In genomic region chr7:101127460-101128039, GRCh38 we compare ENCODE assay signal across 9 cellular contexts. TPM values are rescaled to one million over a fixed set of nuclear protein-coding genes. Genes with fewer than 3 reads are reported as not detected.
DNase-seq lines count a peak whose midpoint lies in the region; ATAC-seq and TF ChIP-seq lines count a peak whose summit lies in the region.
"Had no signal": no experiment of that assay in that cellular context is flagged by ENCODE, and none has a peak within 500 bp of the region (broad histone marks: within the 10 kb centered on the region; RNA-seq: fewer than 3 reads in every experiment).

No MANE protein-coding gene starts in this region.

- H3K27ac Mint-ChIP-seq in IgD-negative memory B cell = peak overlapping the region; percentile 2 to 57 (median 14)
- H3K27ac Mint-ChIP-seq in naive thymus-derived CD4-positive, alpha-beta T cell = peak overlapping the region in 1 of 9 donors; percentile 26

- CTCF ChIA-PET in AG04449 (lab: Yijun Ruan, JAX) = interaction anchor here (1.1 to 4.3 kb wide), 6 partner anchors 11 to 50 kb away, joined by 3 to 14 read pairs (median 6); no protein-coding TSS in a partner anchor
- CTCF ChIA-PET in naive thymus-derived CD4-positive, alpha-beta T cell (lab: Charles Lee) = interaction anchor here (0.8 kb wide), 1 partner anchor 276 kb away, joined by 3 read pairs; no protein-coding TSS in a partner anchor

- DNase-seq in AG04449 (ENCODE audit: low read depth, low spot score) = no peak
- DNase-seq in dorsolateral prefrontal cortex = no peak
- no peak for DNase-seq in naive thymus-derived CD4-positive, alpha-beta T cell
- DNase-seq in KG1 (lab: John Stamatoyannopoulos, UW) = no peak
- no peak for DNase-seq in GM03348 (ENCODE audit: low spot score)
- no peak for DNase-seq in NCI-H2029 treated with DMSO at 0.1 percent for 48 hours (lab: John Stamatoyannopoulos, UW)

- peaks cover 32% of the 10 kb centered on the region for H3K27me3 Mint-ChIP-seq in IgD-negative memory B cell
- peaks cover 50 to 58% (median 54%) of the 10 kb centered on the region in 5 donors for H3K27me3 Mint-ChIP-seq in naive thymus-derived CD4-positive, alpha-beta T cell

- no peak for ATAC-seq in naive thymus-derived CD4-positive, alpha-beta T cell
- ATAC-seq in GM19023 (IDR thresholded peaks at IDR 0.05; ENCODE audit: unreplicated experiment) = no peak

- no peaks in the 10 kb centered on the region for H3K36me3 ChIP-seq in naive thymus-derived CD4-positive, alpha-beta T cell (ENCODE audit: control insufficient read depth in 2 of 3, insufficient read depth in 3 of 3, low read length in 3 of 3)

- intact Hi-C loops in dorsolateral prefrontal cortex (cut with DNase I) = no loop called here
- intact Hi-C loops in naive thymus-derived CD4-positive, alpha-beta T cell (cut with micrococcal nuclease) = no loop called here

- no peaks in the 10 kb centered on the region for H3K9me3 Mint-ChIP-seq in IgD-negative memory B cell
- peaks cover 0 to under 1% (median 0%) of the 10 kb centered on the region in 11 donors for H3K9me3 Mint-ChIP-seq in naive thymus-derived CD4-positive, alpha-beta T cell

- peak overlapping the region in 2 of 4 donors; percentile 52 to 69 for H3K4me3 Mint-ChIP-seq in IgD-negative memory B cell
- H3K4me3 Mint-ChIP-seq in naive thymus-derived CD4-positive, alpha-beta T cell = peak overlapping the region in 8 of 10 donors; percentile 26 to 85 (median 60)

- H3K36me3 Mint-ChIP-seq in IgD-negative memory B cell = no peaks in the 10 kb centered on the region
- peaks cover 0 to 3% (median 0%) of the 10 kb centered on the region in 5 donors for H3K36me3 Mint-ChIP-seq in naive thymus-derived CD4-positive, alpha-beta T cell

- TF ChIP-seq CTCF in AG04449 (IDR thresholded peaks at IDR 0.05; ENCODE audit: insufficient read depth, low read length, missing control alignments) = no peak
- TF ChIP-seq CTCF in dorsolateral prefrontal cortex (IDR thresholded peaks at IDR 0.05 in 54 of 56, conservative IDR thresholded peaks at IDR 0.05 in 2 of 56; ENCODE audit: low read depth in 1 of 56, partially characterized antibody in 56 of 56) = no peak

- POLR2A ChIA-PET in AG04449 (lab: Yijun Ruan, JAX) = interaction anchor here (0.8 to 7.6 kb wide), 14 partner anchors 9 to 253 kb away, joined by 3 to 143 read pairs (median 9); partner anchors contain the start of genes PLOD3, SRRT, TRIM56 and ZNHIT1
- POLR2A ChIA-PET in naive thymus-derived CD4-positive, alpha-beta T cell (lab: Charles Lee) = no interaction called here

- no peaks in the 10 kb centered on the region for H3K9me3 ChIP-seq in naive thymus-derived CD4-positive, alpha-beta T cell (ENCODE audit: control insufficient read depth in 2 of 3, low read length in 3 of 3)

- H3K27me3 ChIP-seq in dorsolateral prefrontal cortex = peaks cover 0 to 20% (median 0%) of the 10 kb centered on the region in 45 donors
- H3K27me3 ChIP-seq in naive thymus-derived CD4-positive, alpha-beta T cell (ENCODE audit: control insufficient read depth in 2 of 2, insufficient read depth in 2 of 2, low read length in 2 of 2) = no peaks in the 10 kb centered on the region

- H3K27ac ChIP-seq in dorsolateral prefrontal cortex = peak overlapping the region in 4 of 59 donors; percentile 14 to 78 (median 38)
- no peak overlapping the region for H3K27ac ChIP-seq in naive thymus-derived CD4-positive, alpha-beta T cell (ENCODE audit: low read depth, low read length)

- H3K4me1 Mint-ChIP-seq in IgD-negative memory B cell = peaks cover 13 to 15% (median 13%) of the 10 kb centered on the region in 3 donors
- H3K4me1 Mint-ChIP-seq in naive thymus-derived CD4-positive, alpha-beta T cell = peaks cover 22 to 46% (median 30%) of the 10 kb centered on the region in 7 donors

- peak overlapping the region; percentile 86 for H3K4me3 ChIP-seq in AG04449 (ENCODE audit: low read depth, low read length)
- H3K4me3 ChIP-seq in dorsolateral prefrontal cortex = peak overlapping the region in 31 of 59 donors; percentile 1 to 49 (median 25)
- no peak overlapping the region for H3K4me3 ChIP-seq in naive thymus-derived CD4-positive, alpha-beta T cell (ENCODE audit: low read length)

- peaks cover 6 to 15% of the 10 kb centered on the region in 2 donors for H3K4me1 ChIP-seq in naive thymus-derived CD4-positive, alpha-beta T cell (ENCODE audit: control insufficient read depth in 2 of 2, insufficient read depth in 2 of 2, low read length in 2 of 2)

RNA-seq across cellular contexts. Expression of gene SERPINE1, which starts 0.6 kb away (rescaled TPM):
- not detected for polyA plus RNA-seq in IgD-negative memory B cell
- total RNA-seq in dorsolateral prefrontal cortex = 10 to 100 TPM in 4 of 120 experiments, 1 to 10 TPM in 94, under 1 TPM in 22; 0.31 to 13.4 (median 2.0) TPM
- under 1 TPM in 3 of 5 experiments, not detected in 2; 0.08 to 0.56 (median 0.36) TPM for total RNA-seq in naive thymus-derived CD4-positive, alpha-beta T cell
- polyA plus RNA-seq in naive thymus-derived CD4-positive, alpha-beta T cell = not detected

RNA-seq across cellular contexts. Expression of gene AP1S1, which starts 26.7 kb away (rescaled TPM):
- 8.3 TPM for polyA plus RNA-seq in IgD-negative memory B cell
- 100 to 1,000 TPM in 60 of 120 experiments, 10 to 100 TPM in 60; 39.7 to 176 (median 100.0) TPM for total RNA-seq in dorsolateral prefrontal cortex
- total RNA-seq in naive thymus-derived CD4-positive, alpha-beta T cell = 10 to 100 TPM in 1 of 5 experiments, 1 to 10 TPM in 4; 6.2 to 39.4 (median 8.3) TPM
- polyA plus RNA-seq in naive thymus-derived CD4-positive, alpha-beta T cell = 1 to 10 TPM; 3.3 to 6.9 TPM

RNA-seq across cellular contexts. Expression of gene VGF, which starts 37.8 kb away (rescaled TPM):
- polyA plus RNA-seq in IgD-negative memory B cell = not detected
- 100 to 1,000 TPM in 22 of 120 experiments, 10 to 100 TPM in 93, 1 to 10 TPM in 5; 5.8 to 171 (median 31.4) TPM for total RNA-seq in dorsolateral prefrontal cortex
- under 1 TPM in 1 of 5 experiments, not detected in 4; 0.19 TPM for total RNA-seq in naive thymus-derived CD4-positive, alpha-beta T cell
- not detected for polyA plus RNA-seq in naive thymus-derived CD4-positive, alpha-beta T cell

RNA-seq across cellular contexts. Expression of gene TRIM56, which starts 42.3 kb away (rescaled TPM):
- 15.0 TPM for polyA plus RNA-seq in IgD-negative memory B cell
- total RNA-seq in dorsolateral prefrontal cortex = 10 to 100 TPM in 99 of 120 experiments, 1 to 10 TPM in 21; 5.7 to 29.9 (median 14.1) TPM
- total RNA-seq in naive thymus-derived CD4-positive, alpha-beta T cell = 10 to 100 TPM; 49.6 to 72.3 (median 68.0) TPM
- polyA plus RNA-seq in naive thymus-derived CD4-positive, alpha-beta T cell = 10 to 100 TPM in 1 of 2 donors, 1 to 10 TPM in 1; 5.3 to 17.0 TPM

RNA-seq across cellular contexts. Expression of gene NAT16, which starts 52.5 kb away (rescaled TPM):
- not detected for polyA plus RNA-seq in IgD-negative memory B cell
- 1 to 10 TPM in 61 of 120 experiments, under 1 TPM in 53, not detected in 6; 0.23 to 5.3 (median 1.1) TPM for total RNA-seq in dorsolateral prefrontal cortex
- total RNA-seq in naive thymus-derived CD4-positive, alpha-beta T cell = not detected
- polyA plus RNA-seq in naive thymus-derived CD4-positive, alpha-beta T cell = not detected
- total RNA-seq: RPMI7951 had no signal

Comparison
In these comparisons a context has a peak if more than half of its experiments do, and no peak if none do; other contexts are left out.
1. RNA of gene VGF, which starts 37.8 kb away (total RNA-seq): 5.8 to 171 TPM in dorsolateral prefrontal cortex; 0.19 TPM in naive thymus-derived CD4-positive, alpha-beta T cell; every median in the first group is over 4 times any median in the second.